19 cellular contexts compared by ENCODE assay signal in genomic region chr13:113533441-113533840, GRCh38. TPM values are rescaled to one million over a fixed set of nuclear protein-coding genes. Genes with fewer than 3 reads are reported as not detected.
DNase-seq lines count a peak whose midpoint lies in the region; ATAC-seq and TF ChIP-seq lines count a peak whose summit lies in the region.
"Had no signal": no experiment of that assay in that cellular context is flagged by ENCODE, and none has a peak within 500 bp of the region (broad histone marks: within the 10 kb centered on the region; RNA-seq: fewer than 3 reads in every experiment).

No MANE protein-coding gene starts in this region.

- peak in 2 of 5 donors; percentile 53 to 57 for DNase-seq in heart left ventricle
- DNase-seq in right atrium auricular region (ENCODE audit: low spot score) = no peak
- DNase-seq in hepatocyte (ENCODE audit: low spot score) = peak; percentile 54
- DNase-seq in posterior vena cava (ENCODE audit: low spot score) = peak; percentile 81
- DNase-seq in Kasumi-1 (lab: John Stamatoyannopoulos, UW) = no peak
- DNase-seq in DMS153 treated with DMSO at 0.1 percent for 48 hours (lab: John Stamatoyannopoulos, UW; ENCODE audit: unreplicated experiment) = no peak
- DNase-seq in NAMALWA (ENCODE audit: low spot score) = no peak
- no peak for DNase-seq in omental fat pad (ENCODE audit: low spot score)
- DNase-seq: activated CD4-positive, alpha-beta T cell treated with anti-CD3 and anti-CD28 coated beads, Interleukin-2, amount 50 U/mL, for 48 hours; activated naive CD8-positive, alpha-beta T cell treated with anti-CD3 and anti-CD28 coated beads, Interleukin-2, amount 10 ng/mL, durations not matched to agents 7 days and 5 days; activated T-cell treated with anti-CD3 and anti-CD28 coated beads, Interleukin-2, amount 50 U/mL, for 4 hours; CD4-positive, alpha-beta memory T cell; central memory CD4-positive, alpha-beta T cell; DND-41; effector memory CD4-positive, alpha-beta T cell; NCI-H2081 treated with DMSO at 0.1 percent for 48 hours; NCI-H524 treated with DMSO at 0.1 percent for 48 hours had no signal

- peaks cover 0 to 14% (median 4%) of the 10 kb centered on the region in 12 donors for H3K4me1 ChIP-seq in heart left ventricle
- H3K4me1 ChIP-seq in right atrium auricular region = peaks cover 0 to 4% of the 10 kb centered on the region in 2 donors
- H3K4me1 ChIP-seq in hepatocyte (ENCODE audit: insufficient read depth) = peaks cover 10% of the 10 kb centered on the region
- H3K4me1 ChIP-seq: A549 had no signal

- no peaks in the 10 kb centered on the region for H3K9me2 ChIP-seq in hepatocyte (replicated peaks; ENCODE audit: insufficient read depth)

- H3K36me3 ChIP-seq in heart left ventricle = peaks cover 0 to 79% (median 54%) of the 10 kb centered on the region in 9 donors
- peaks cover 19% of the 10 kb centered on the region for H3K36me3 ChIP-seq in right atrium auricular region
- no peaks in the 10 kb centered on the region for H3K36me3 ChIP-seq in hepatocyte (replicated peaks; ENCODE audit: insufficient read depth, low read depth)

- H4K20me1 ChIP-seq in hepatocyte (ENCODE audit: insufficient read depth, poor library complexity, severe bottlenecking) = no peaks in the 10 kb centered on the region

- no peak overlapping the region for H2AFZ ChIP-seq in hepatocyte

- H3K27me3 ChIP-seq in heart left ventricle (no peaks in the 10 kb centered on the region), right atrium auricular region (no peaks in the 10 kb centered on the region), hepatocyte (no peaks in the 10 kb centered on the region)

- TF ChIP-seq CTCF in heart left ventricle (IDR thresholded peaks at IDR 0.05) = no peak
- no peak for TF ChIP-seq CTCF in right atrium auricular region (IDR thresholded peaks at IDR 0.05)
- TF ChIP-seq CTCF in hepatocyte (IDR thresholded peaks at IDR 0.05; ENCODE audit: poor library complexity) = no peak
- TF ChIP-seq CTCF in omental fat pad (IDR thresholded peaks at IDR 0.05) = no peak

- 47 to 65% (median 51%) methylated on average over 17 of the region's 17 CpGs for WGBS in heart left ventricle, 4 donors
- WGBS in hepatocyte (ENCODE audit: low lambda C conversion rate, missing lambda C conversion rate) = 47% methylated on average over 17 of the region's 17 CpGs

- no peaks in the 10 kb centered on the region for H3K79me2 ChIP-seq in hepatocyte

- ATAC-seq in heart left ventricle (peak in 3 of 4 donors; percentile 59 to 65 (median 63)), omental fat pad (ENCODE audit: low FRiP score) (no peak)
- ATAC-seq: A549; activated T-cell treated with anti-CD3 and anti-CD28 coated beads, Interleukin-2, amount 50 U/mL, for 4 hours had no signal

- TF ChIP-seq POLR2A in heart left ventricle (IDR thresholded peaks at IDR 0.05) = no peak

- intact Hi-C loops in heart left ventricle (cut with DNase I) = no loop called here
- intact Hi-C loops in posterior vena cava (cut with DNase I) = no loop called here

- H3K27ac ChIP-seq in heart left ventricle (peak overlapping the region in 8 of 12 donors; percentile 22 to 66 (median 44)), right atrium auricular region (peak overlapping the region in 1 of 2 donors; percentile 24), hepatocyte (peak overlapping the region; percentile 81)
- H3K27ac ChIP-seq: A549, SK-N-MC had no signal

- H3K4me2 ChIP-seq in hepatocyte = peak overlapping the region; percentile 66
- H3K4me2 ChIP-seq: A549 had no signal

- H3K4me3 ChIP-seq in heart left ventricle (no peak overlapping the region), right atrium auricular region (no peak overlapping the region), hepatocyte (no peak overlapping the region)
- H3K4me3 ChIP-seq: A549, SK-N-MC had no signal

- H3K9me3 ChIP-seq in heart left ventricle = no peaks in the 10 kb centered on the region
- no peaks in the 10 kb centered on the region for H3K9me3 ChIP-seq in right atrium auricular region
- no peaks in the 10 kb centered on the region for H3K9me3 ChIP-seq in hepatocyte (ENCODE audit: low read depth)
- H3K9me3 ChIP-seq: A549 had no signal

RNA-seq across cellular contexts. Expression of gene DCUN1D2, which starts 42.9 kb away (rescaled TPM):
- total RNA-seq in heart left ventricle (100 to 1,000 TPM in 7 of 9 donors, 10 to 100 TPM in 2; 95.4 to 247 (median 159) TPM), right atrium auricular region (10 to 100 TPM; 45.3 to 65.5 TPM), hepatocyte (10.2 and 10.4 TPM in 2 replicates), posterior vena cava (10 to 100 TPM; 12.7 to 16.9 TPM), omental fat pad (10 to 100 TPM; 10.9 to 28.4 (median 14.5) TPM)
- polyA plus RNA-seq in heart left ventricle (10 to 100 TPM; 68.7 to 83.9 TPM), hepatocyte (4.1 and 8.4 TPM in 2 replicates)

RNA-seq across cellular contexts. Expression of gene TFDP1, which starts 51.1 kb away (rescaled TPM):
- total RNA-seq in heart left ventricle (10 to 100 TPM; 39.7 to 50.3 (median 45.8) TPM), right atrium auricular region (10 to 100 TPM; 34.4 to 40.4 TPM), hepatocyte (38.9 and 54.0 TPM in 2 replicates), posterior vena cava (10 to 100 TPM; 36.6 to 40.3 TPM), omental fat pad (10 to 100 TPM; 32.6 to 59.6 (median 44.4) TPM)
- polyA plus RNA-seq in heart left ventricle (10 to 100 TPM; 19.7 to 30.4 TPM), hepatocyte (62.5 and 62.9 TPM in 2 replicates)

Comparison
In these comparisons a context has a peak if more than half of its experiments do, and no peak if none do; other contexts are left out.
1. DNase-seq: peak in hepatocyte (single experiment) and posterior vena cava (single experiment); none in right atrium auricular region (single experiment), Kasumi-1 (0 of 2), DMS153 treated with DMSO at 0.1 percent for 48 hours (single experiment), NAMALWA (single experiment) and omental fat pad (single experiment).